In the genomic region with DNA sequence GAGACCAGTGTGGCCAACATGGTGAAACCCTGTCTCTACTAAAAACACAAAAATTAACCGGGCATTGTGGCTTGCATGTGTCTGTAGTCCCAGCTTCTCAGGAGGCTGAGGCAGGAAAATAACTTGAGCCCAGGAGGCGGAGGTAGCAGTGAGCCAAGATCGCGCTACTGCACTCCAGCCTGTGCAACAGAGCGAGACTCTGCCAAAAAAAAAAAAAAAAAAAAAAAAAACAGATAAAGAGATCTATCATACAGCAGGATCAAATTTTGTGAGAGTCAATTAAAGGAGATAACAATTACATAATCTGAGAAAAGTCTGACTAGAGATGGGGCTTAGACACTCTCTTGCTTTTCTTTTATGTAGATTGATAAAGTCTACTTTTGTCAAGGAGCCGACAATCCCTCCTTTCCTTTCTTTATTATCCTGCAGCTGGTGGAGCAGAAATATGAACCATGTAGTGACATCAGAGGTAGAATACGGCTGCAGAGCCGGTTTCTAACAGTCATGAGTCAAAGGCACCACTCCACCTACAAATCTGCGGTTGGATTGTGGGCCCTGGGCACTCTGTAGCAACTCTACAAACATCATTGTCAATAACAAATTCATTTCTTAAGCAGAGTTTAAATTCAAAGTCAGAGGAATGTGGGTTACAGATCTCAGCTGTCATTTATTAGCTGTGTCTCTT, we compare ENCODE assay signal across 11 cellular contexts. TPM values are rescaled to one million over a fixed set of nuclear protein-coding genes. Genes with fewer than 3 reads are reported as not detected.
DNase-seq lines count a peak whose midpoint lies in the region; ATAC-seq and TF ChIP-seq lines count a peak whose summit lies in the region.
"Had no signal": no experiment of that assay in that cellular context is flagged by ENCODE, and none has a peak within 500 bp of the region (broad histone marks: within the 10 kb centered on the region; RNA-seq: fewer than 3 reads in every experiment).

No MANE protein-coding gene starts in this region.

- no peaks in the 10 kb centered on the region for H3K9me3 Mint-ChIP-seq in HFFc6
- H3K9me3 Mint-ChIP-seq: H9 had no signal

- no peak for TF ChIP-seq CTCF in HFFc6 (IDR thresholded peaks at IDR 0.05)
- TF ChIP-seq CTCF in epithelial cell of esophagus (IDR thresholded peaks at IDR 0.05; ENCODE audit: insufficient read depth, low read depth, low read length, missing control alignments) = no peak

- no peak for ATAC-seq in HG02610 (IDR thresholded peaks at IDR 0.05; ENCODE audit: unreplicated experiment)
- no peak for ATAC-seq in GM21529 (IDR thresholded peaks at IDR 0.05; ENCODE audit: unreplicated experiment)
- ATAC-seq in GM21576 (IDR thresholded peaks at IDR 0.05; ENCODE audit: unreplicated experiment) = no peak
- ATAC-seq in HG02678 (IDR thresholded peaks at IDR 0.05; ENCODE audit: unreplicated experiment) = no peak

- H3K4me3 Mint-ChIP-seq in HFFc6 = peak overlapping the region; percentile 42
- H3K4me3 Mint-ChIP-seq: H9 had no signal

- no peaks in the 10 kb centered on the region for H3K36me3 Mint-ChIP-seq in HFFc6 (ENCODE audit: low read depth)

- H3K4me3 ChIP-seq in epithelial cell of esophagus (ENCODE audit: low read length) (peak overlapping the region; percentile 13), skeletal muscle cell (ENCODE audit: low read depth, low read length) (no peak overlapping the region)

- no peaks in the 10 kb centered on the region for H3K27me3 Mint-ChIP-seq in HFFc6 (ENCODE audit: insufficient read depth)

- peaks cover 7% of the 10 kb centered on the region for H3K4me1 Mint-ChIP-seq in HFFc6 (ENCODE audit: low read depth)
- H3K4me1 Mint-ChIP-seq: H9 had no signal

- peak overlapping the region; percentile 24; the same call in 1 of the 2 replicates for H3K27ac Mint-ChIP-seq in HFFc6
- H3K27ac Mint-ChIP-seq: H9 had no signal

- peak; percentile 71 for DNase-seq in HFFc6
- peak; percentile 86 for DNase-seq in NCI-H2171 treated with DMSO at 0.1 percent for 48 hours (lab: John Stamatoyannopoulos, UW)
- peak; percentile 97 for DNase-seq in epithelial cell of esophagus (ENCODE audit: low read depth)
- DNase-seq in skeletal muscle cell (ENCODE audit: low read depth) = peak; percentile 67
- DNase-seq: activated effector memory CD4-positive, alpha-beta T cell treated with anti-CD3 and anti-CD28 coated beads, Interleukin-2, amount 50 U/mL, for 16 hours; H9; NCI-H774 had no signal

RNA-seq across cellular contexts. Expression of gene C2CD4A, which starts 9.0 kb away (rescaled TPM):
- not detected for total RNA-seq in HFFc6 (2021; fragmentation: NEBNext Ultra II Directional; extraction: Animal tissue kit (Norgen Biotek cat#: 25700))
- total RNA-seq: H9 had no signal

RNA-seq across cellular contexts. Expression of gene VPS13C, which starts 15.5 kb away (rescaled TPM):
- 10 to 100 TPM; 21.0 to 29.8 (median 22.6) TPM for total RNA-seq in HFFc6 (2021; fragmentation: NEBNext Ultra II Directional; extraction: Animal tissue kit (Norgen Biotek cat#: 25700))
